8 cellular contexts compared by ENCODE assay signal in genomic region chr3:172061724-172062184, GRCh38. TPM values are rescaled to one million over a fixed set of nuclear protein-coding genes. Genes with fewer than 3 reads are reported as not detected.
DNase-seq lines count a peak whose midpoint lies in the region; ATAC-seq and TF ChIP-seq lines count a peak whose summit lies in the region.

No MANE protein-coding gene starts in this region.

- no peak for TF ChIP-seq RAD21 in IMR-90 (IDR thresholded peaks at IDR 0.05; ENCODE audit: low read length)

- H4K5ac ChIP-seq in IMR-90 (ENCODE audit: low read depth, low read length) = no peak overlapping the region

- H3K27me3 ChIP-seq in DOHH2 (ENCODE audit: control insufficient read depth, low read length) (no peaks in the 10 kb centered on the region), IMR-90 (ENCODE audit: control insufficient read depth, insufficient read depth, low read length) (no peaks in the 10 kb centered on the region), prostate gland (replicated peaks; ENCODE audit: insufficient read depth) (no peaks in the 10 kb centered on the region)

- no peak overlapping the region for H3K27ac Mint-ChIP-seq in effector memory CD8-positive, alpha-beta T cell

- peak overlapping the region; percentile 14 to 44 for H3K4me3 Mint-ChIP-seq in effector memory CD8-positive, alpha-beta T cell

- H3K4me1 ChIP-seq in DOHH2 (ENCODE audit: control insufficient read depth, low read length) = peaks cover 28% of the 10 kb centered on the region
- peaks cover 14% of the 10 kb centered on the region for H3K4me1 ChIP-seq in IMR-90 (ENCODE audit: control insufficient read depth, insufficient read depth, low read length)
- peaks cover 3% of the 10 kb centered on the region for H3K4me1 ChIP-seq in prostate gland (replicated peaks)

- no peaks in the 10 kb centered on the region for H3K9me3 ChIP-seq in DOHH2 (ENCODE audit: control insufficient read depth, insufficient read depth, low read length)
- no peaks in the 10 kb centered on the region for H3K9me3 ChIP-seq in IMR-90 (ENCODE audit: control insufficient read depth, insufficient read depth, low read length)
- H3K9me3 ChIP-seq in prostate gland = no peaks in the 10 kb centered on the region

- H2AFZ ChIP-seq in IMR-90 (replicated peaks; ENCODE audit: low read length, poor library complexity) = no peak overlapping the region

- H4K8ac ChIP-seq in IMR-90 (ENCODE audit: low read depth in 2 of 2, low read length in 2 of 2) = 0 out of 4 replicates have a peak overlapping the region, but pooled peaks of 1 of the 2 experiments have one; percentile 5

- H3K27ac ChIP-seq in DOHH2 (ENCODE audit: low read depth, low read length) (peak overlapping the region; percentile 65), IMR-90 (ENCODE audit: insufficient read depth, low read length) (no peak overlapping the region; the same call in 1 of the 2 replicates), prostate gland (no peak overlapping the region)

- H3F3A ChIP-seq in DOHH2 (ENCODE audit: control insufficient read depth, insufficient read depth) = no peaks in the 10 kb centered on the region

- ATAC-seq in GM21526 (IDR thresholded peaks at IDR 0.05; ENCODE audit: low FRiP score, unreplicated experiment) = peak; percentile 94
- no peak; the same call in 1 of the 2 replicates for ATAC-seq in IMR-90 (ENCODE audit: low read depth)
- ATAC-seq in effector memory CD8-positive, alpha-beta T cell (replicated peaks) = peak; percentile 51

- no CpG with 5 or more reads among the region's 4 CpGs for WGBS in IMR-90 (ENCODE audit: extremely low coverage in 2 of 2, insufficient read length in 1 of 2), 2 experiments
- WGBS in prostate gland = 8% methylated on average over 4 of the region's 4 CpGs

- no peak overlapping the region for H3K14ac ChIP-seq in IMR-90 (replicated peaks; ENCODE audit: low read depth, low read length)

- DNase-seq in IMR-90 (peak; percentile 28), prostate gland (ENCODE audit: low spot score) (peak; percentile 27), DMS79 (lab: John Stamatoyannopoulos, UW) (no peak), DMS153 treated with DMSO at 0.1 percent for 48 hours (lab: John Stamatoyannopoulos, UW; ENCODE audit: unreplicated experiment) (no peak)
- DNase-seq in effector memory CD8-positive, alpha-beta T cell = no peak
- DNase-seq in activated naive CD4-positive, alpha-beta T cell treated with anti-CD3 and anti-CD28 coated beads, Interleukin-2, amount 50 U/mL, for 16 hours = no peak

- H4K20me1 ChIP-seq in DOHH2 (ENCODE audit: control insufficient read depth, insufficient read depth, low read depth, low read length) = no peaks in the 10 kb centered on the region
- peaks cover 95% of the 10 kb centered on the region for H4K20me1 ChIP-seq in IMR-90 (ENCODE audit: insufficient read depth, low read length)

- H3K56ac ChIP-seq in IMR-90 (ENCODE audit: extremely low read depth, insufficient read depth, low read length) = no peak overlapping the region

- H3K79me2 ChIP-seq in DOHH2 (ENCODE audit: control insufficient read depth, low read length) = peaks cover 20% of the 10 kb centered on the region

- no peaks in the 10 kb centered on the region for H3K27me3 Mint-ChIP-seq in effector memory CD8-positive, alpha-beta T cell

- no peak for TF ChIP-seq POLR2A in IMR-90 (IDR thresholded peaks at IDR 0.05; ENCODE audit: low read depth, low read length)
- no peak for TF ChIP-seq POLR2A in prostate gland (IDR thresholded peaks at IDR 0.05)

- no peaks in the 10 kb centered on the region for H3K9me3 Mint-ChIP-seq in effector memory CD8-positive, alpha-beta T cell

- intact Hi-C loops in IMR-90 (cut with micrococcal nuclease) (no loop called here), prostate gland (cut with DNase I) (no loop called here)

- H3K36me3 Mint-ChIP-seq in effector memory CD8-positive, alpha-beta T cell (ENCODE audit: insufficient read depth) = peaks cover 8% of the 10 kb centered on the region

- dilution Hi-C loops in IMR-90 (cut with HindIII; ENCODE audit: low sequenced_read_pairs, unreplicated experiment) = no loop called here

- peak overlapping the region; percentile 48; the same call in 1 of the 2 replicates for H3K23ac ChIP-seq in IMR-90 (ENCODE audit: low read depth, low read length)

- H2BK5ac ChIP-seq in IMR-90 (ENCODE audit: low read depth, low read length, poor library complexity, severe bottlenecking) = peak overlapping the region; percentile 43

- H4K91ac ChIP-seq in IMR-90 (ENCODE audit: insufficient read depth, low read depth, low read length) = no peak overlapping the region

- H2BK20ac ChIP-seq in IMR-90 (ENCODE audit: low read depth, low read length) = no peak overlapping the region

- no peak overlapping the region for H2AK9ac ChIP-seq in IMR-90 (replicated peaks; ENCODE audit: low read depth, low read length, poor library complexity)

- H3K79me1 ChIP-seq in IMR-90 (ENCODE audit: low read depth in 1 of 2, low read length in 2 of 2) = peaks cover 32 to 85% of the 10 kb centered on the region in 2 experiments

- POLR2A ChIA-PET in IMR-90 (lab: Charles Lee; ENCODE audit: unreplicated experiment) = no interaction called here

- H3K4me1 Mint-ChIP-seq in effector memory CD8-positive, alpha-beta T cell (ENCODE audit: low read depth in 2 of 2) = peaks cover 18 to 39% of the 10 kb centered on the region in 2 donors

- no peak overlapping the region for H3K4ac ChIP-seq in IMR-90 (ENCODE audit: low read depth, low read length)

- H3K9me2 ChIP-seq in DOHH2 (replicated peaks; ENCODE audit: control insufficient read depth, low read length) = no peaks in the 10 kb centered on the region

- H3K36me3 ChIP-seq in DOHH2 (ENCODE audit: control insufficient read depth, low read length) (no peaks in the 10 kb centered on the region), IMR-90 (ENCODE audit: control insufficient read depth, insufficient read depth, low read length) (peaks cover 5% of the 10 kb centered on the region; the same call in 1 of the 2 replicates), prostate gland (no peaks in the 10 kb centered on the region)

- H3K4me3 ChIP-seq in DOHH2 (ENCODE audit: low read length) (peak overlapping the region; percentile 60), IMR-90 (ENCODE audit: insufficient read depth, low read depth, low read length) (no peak overlapping the region), prostate gland (no peak overlapping the region)

- H3K9me1 ChIP-seq in IMR-90 (ENCODE audit: insufficient read depth, low read length) = peaks cover 24% of the 10 kb centered on the region

- no peak overlapping the region for H3K9ac ChIP-seq in IMR-90 (ENCODE audit: low read depth, low read length)

- TF ChIP-seq CTCF in DOHH2 (IDR thresholded peaks at IDR 0.05; ENCODE audit: low read depth, low read length, poor library complexity, severe bottlenecking) (no peak), IMR-90 (conservative IDR thresholded peaks at IDR 0.05; ENCODE audit: low read depth, low read length) (no peak), prostate gland (IDR thresholded peaks at IDR 0.05) (no peak)

- H2BK120ac ChIP-seq in IMR-90 (ENCODE audit: low read depth, low read length) = no peak overlapping the region

- in situ Hi-C loops in IMR-90 (cut with MboI; ENCODE audit: low sequenced_read_pairs) = no loop called here

- H3K4me2 ChIP-seq in DOHH2 (ENCODE audit: low read length) = peak overlapping the region; percentile 80
- peak overlapping the region; percentile 55 for H3K4me2 ChIP-seq in IMR-90 (ENCODE audit: low read depth, low read length)

- no peak overlapping the region for H2AK5ac ChIP-seq in IMR-90 (ENCODE audit: low read depth, low read length)

- CTCF ChIA-PET in IMR-90 (lab: Yijun Ruan, JAX) = no interaction called here

- no peak overlapping the region for H3K18ac ChIP-seq in IMR-90 (ENCODE audit: low read depth, low read length)

- H2BK15ac ChIP-seq in IMR-90 (ENCODE audit: low read depth, low read length) = no peak overlapping the region

- BruUV-seq in IMR-90 (replicated peaks; lab: Mats Ljungman, UMichigan) = no TSS peak

TF ChIP-seq in IMR-90, 13 proteins besides CTCF, POLR2A, EP300 and RAD21:
- TF ChIP-seq NFE2L2 (IDR thresholded peaks at IDR 0.05; ENCODE audit: low read depth, low read length) (no peak), MXI1 (IDR thresholded peaks at IDR 0.05; ENCODE audit: borderline replicate concordance, low read depth, low read length) (no peak), CEBPB (IDR thresholded peaks at IDR 0.05; ENCODE audit: low read depth, low read length) (peak; percentile 62)

RNA-seq across cellular contexts. Expression of gene FNDC3B, which starts 22.4 kb away (rescaled TPM):
- total RNA-seq in IMR-90 (2012; rRNA removed) (128 and 150 TPM in 2 replicates), prostate gland (10 to 100 TPM; 35.9 to 62.4 TPM)
- polyA plus RNA-seq in IMR-90 (2012; rRNA removed) = 22.0 and 23.9 TPM in 2 replicates
- 10.0 and 11.3 TPM in 2 replicates for polyA plus RNA-seq in IMR-90 (2012; cell fraction: cytosol; rRNA removed)
- polyA plus RNA-seq in IMR-90 (2012; cell fraction: nucleus; rRNA removed; ENCODE audit: low replicate concordance) = 7.1 and 33.5 TPM in 2 replicates

Comparison
In these comparisons a context has a peak if more than half of its experiments do, and no peak if none do; other contexts are left out.
1. DNase-seq: peak in IMR-90 (single experiment) and prostate gland (single experiment); none in effector memory CD8-positive, alpha-beta T cell (0 of 3), activated naive CD4-positive, alpha-beta T cell treated with anti-CD3 and anti-CD28 coated beads, Interleukin-2, amount 50 U/mL, for 16 hours (single experiment), DMS79 (single experiment) and DMS153 treated with DMSO at 0.1 percent for 48 hours (single experiment).